Comparison of ENCODE assay signal across 18 cellular contexts in genomic region chr4:45033676-45034410, GRCh38.
A peak's percentile ranks its signal among the peaks of the same experiment; 100 is the strongest.
DNase-seq lines count a peak whose midpoint lies in the region; ATAC-seq and TF ChIP-seq lines count a peak whose summit lies in the region.
"Had no signal": no experiment of that assay in that cellular context is flagged by ENCODE, and none has a peak within 500 bp of the region (broad histone marks: within the 10 kb centered on the region; RNA-seq: fewer than 3 reads in every experiment).

No MANE protein-coding gene starts in this region.

- no peak overlapping the region for H3K4me3 Mint-ChIP-seq in neural crest cell
- H3K4me3 Mint-ChIP-seq: CD8-positive, alpha-beta T cell had no signal

- no peak overlapping the region; the same call in 1 of the 2 replicates for H3K4me3 ChIP-seq in SJCRH30
- no peak overlapping the region for H3K4me3 ChIP-seq in left ventricle myocardium inferior
- no peak overlapping the region for H3K4me3 ChIP-seq in lower leg skin (ENCODE audit: low read depth, poor library complexity, severe bottlenecking)
- H3K4me3 ChIP-seq: GM12878, MG63 had no signal

- H3K4me1 Mint-ChIP-seq in neural crest cell: peaks cover 13% of the 10 kb centered on the region

- no peak for ATAC-seq in GM19452 (IDR thresholded peaks at IDR 0.05; ENCODE audit: unreplicated experiment)
- ATAC-seq: CD8-positive, alpha-beta T cell; GM12878 had no signal

- no peaks in the 10 kb centered on the region for H3K36me3 ChIP-seq in SJCRH30
- no peaks in the 10 kb centered on the region for H3K36me3 ChIP-seq in left ventricle myocardium inferior
- H3K36me3 ChIP-seq: MG63 had no signal

- no peaks in the 10 kb centered on the region for H3K36me3 Mint-ChIP-seq in neural crest cell (ENCODE audit: low read depth)
- H3K36me3 Mint-ChIP-seq: CD8-positive, alpha-beta T cell had no signal

- H3K27ac ChIP-seq in SJCRH30 (no peak overlapping the region), left ventricle myocardium inferior (replicated peaks) (peak overlapping the region; percentile 61)

- H3K9me3 Mint-ChIP-seq in neural crest cell: no peaks in the 10 kb centered on the region

- no peak for TF ChIP-seq CTCF in left ventricle myocardium inferior (IDR thresholded peaks at IDR 0.05; ENCODE audit: borderline replicate concordance)
- no peak for TF ChIP-seq CTCF in neural crest cell (conservative IDR thresholded peaks at IDR 0.05)
- TF ChIP-seq CTCF in lower leg skin (IDR thresholded peaks at IDR 0.05): no peak

- no peaks in the 10 kb centered on the region for H3K27me3 Mint-ChIP-seq in neural crest cell (ENCODE audit: low read depth)

- 50 to 57% methylated on average over 5 of the region's 5 CpGs for WGBS in lower leg skin, 2 donors

- peaks cover 5% of the 10 kb centered on the region for H3K4me1 ChIP-seq in SJCRH30
- no peaks in the 10 kb centered on the region for H3K4me1 ChIP-seq in left ventricle myocardium inferior

- DNase-seq in NCI-H2171 treated with DMSO at 0.1 percent for 48 hours (lab: John Stamatoyannopoulos, UW) (peak; percentile 26), NCI-H2171 (lab: John Stamatoyannopoulos, UW) (no peak), SJCRH30 (peak; percentile 4 to 31), left ventricle myocardium inferior (peak; percentile 22), neural crest cell (ENCODE audit: low read depth, low spot score) (no peak), lower leg skin (ENCODE audit: low spot score in 2 of 2) (no peak), C1 segment of cervical spinal cord (lab: John Stamatoyannopoulos, UW) (no peak)
- DNase-seq: 8988T; CD8-positive, alpha-beta T cell; DND-41; GDM1; Karpas-422; MG63; NCI-H1105 treated with DMSO at 0.1 percent for 48 hours; NCI-H1694 treated with DMSO at 0.1 percent for 48 hours; SHP77 had no signal

- H3K27me3 ChIP-seq in SJCRH30 (no peaks in the 10 kb centered on the region), left ventricle myocardium inferior (ENCODE audit: low read depth) (no peaks in the 10 kb centered on the region)
- H3K27me3 ChIP-seq: MG63 had no signal

- H3K27ac Mint-ChIP-seq in neural crest cell (ENCODE audit: unreplicated experiment): peak overlapping the region; percentile 5
- H3K27ac Mint-ChIP-seq: CD8-positive, alpha-beta T cell had no signal

- intact Hi-C loops in left ventricle myocardium inferior (cut with micrococcal nuclease): no loop called here
- intact Hi-C loops in lower leg skin (cut with DNase I; ENCODE audit: low total_unique reads): no loop called here

- no peak for TF ChIP-seq POLR2A in lower leg skin (IDR thresholded peaks at IDR 0.05)

- H3K9me3 ChIP-seq in SJCRH30 (replicated peaks) (no peaks in the 10 kb centered on the region), left ventricle myocardium inferior (replicated peaks) (no peaks in the 10 kb centered on the region)
- H3K9me3 ChIP-seq: MG63 had no signal

Comparison
In these comparisons a context has a peak if more than half of its experiments do, and no peak if none do; other contexts are left out.
1. DNase-seq: peak in NCI-H2171 treated with DMSO at 0.1 percent for 48 hours (single experiment), SJCRH30 (2 of 2) and left ventricle myocardium inferior (single experiment); none in NCI-H2171 (single experiment), neural crest cell (single experiment), lower leg skin (0 of 2) and C1 segment of cervical spinal cord (0 of 14).